ENCODE assay signal across 1 cellular context in genomic region chr10:24718031-24718855, GRCh38.
TF ChIP-seq lines count a peak whose summit lies in the region.

No MANE protein-coding gene starts in this region.

TF ChIP-seq in HepG2, 621 proteins besides CTCF, POLR2A, EP300 and RAD21 (continued from another document):
- peak; percentile 41; the same call in 1 of the 2 replicates for TF ChIP-seq ZNF710 (CRISPR knock-in tag; IDR thresholded peaks at IDR 0.05; ENCODE audit: borderline replicate concordance)
- TF ChIP-seq MYPOP (CRISPR knock-in tag; IDR thresholded peaks at IDR 0.05), result no peak
